13 cellular contexts compared by ENCODE assay signal in the genomic region with DNA sequence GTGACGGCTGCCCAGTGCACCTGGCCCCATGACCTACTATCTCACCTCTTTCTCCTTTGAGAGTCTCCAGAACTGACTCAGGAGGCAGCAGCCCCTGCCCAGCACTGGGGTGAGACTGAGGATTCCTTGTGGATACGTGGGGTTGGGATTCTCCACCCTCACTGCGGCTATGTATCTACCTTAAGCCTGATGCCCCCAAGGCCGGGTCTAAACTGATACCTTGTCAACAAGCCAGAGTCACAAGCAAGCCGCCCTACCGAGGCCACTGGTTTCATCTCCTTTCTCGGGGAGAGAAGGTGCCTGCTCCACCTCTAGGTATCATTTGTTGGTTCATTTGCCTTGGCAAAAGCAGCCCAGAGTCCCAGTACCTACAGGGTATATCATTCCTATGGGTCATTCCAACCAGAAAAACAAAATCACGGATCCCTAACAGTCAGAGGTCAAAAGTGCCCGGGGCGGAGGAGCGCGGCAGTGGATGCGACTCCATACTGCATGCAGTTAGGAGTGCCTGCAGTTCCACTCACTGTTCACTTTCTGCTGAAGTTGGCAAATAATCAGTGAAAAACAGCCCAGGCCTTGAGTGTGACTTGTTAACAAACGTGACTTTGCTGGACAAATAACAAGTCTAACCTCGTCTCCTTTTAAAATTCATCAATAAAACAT. TPM values are rescaled to one million over a fixed set of nuclear protein-coding genes. Genes with fewer than 3 reads are reported as not detected.
DNase-seq lines count a peak whose midpoint lies in the region; ATAC-seq and TF ChIP-seq lines count a peak whose summit lies in the region.
"Had no signal": no experiment of that assay in that cellular context is flagged by ENCODE, and none has a peak within 500 bp of the region (broad histone marks: within the 10 kb centered on the region; RNA-seq: fewer than 3 reads in every experiment).

No MANE protein-coding gene starts in this region.

- peaks cover 0 to 4% (median 2%) of the 10 kb centered on the region in 7 donors for H3K9me3 Mint-ChIP-seq in CD14-positive monocyte
- H3K9me3 Mint-ChIP-seq: IgD-negative memory B cell had no signal

- H3K27ac ChIP-seq in Karpas-422 (ENCODE audit: low read length) (peak overlapping the region; percentile 28; the same call in 1 of the 2 replicates), spleen (no peak overlapping the region)
- H3K27ac ChIP-seq: BLaER1, GM23248 had no signal

- H2AFZ ChIP-seq in Karpas-422 (ENCODE audit: low read length): no peak overlapping the region
- H2AFZ ChIP-seq: GM23248 had no signal

- H3K36me3 ChIP-seq in Karpas-422 (ENCODE audit: insufficient read depth, low read length) (peaks cover 54% of the 10 kb centered on the region), spleen (peaks cover 0 to 40% (median 0%) of the 10 kb centered on the region in 6 donors), BE2C (no peaks in the 10 kb centered on the region), mucosa of descending colon (ENCODE audit: low read depth) (no peaks in the 10 kb centered on the region)
- H3K36me3 ChIP-seq: BLaER1 had no signal

- no peak overlapping the region for H3K27ac Mint-ChIP-seq in CD14-positive monocyte
- H3K27ac Mint-ChIP-seq: CD4-positive, CD25-positive, alpha-beta regulatory T cell had no signal

- 82 to 96% (median 95%) methylated on average over 12 to 15 of the region's 15 CpGs for WGBS in spleen, 5 donors

- no peak for ATAC-seq in mucosa of descending colon
- ATAC-seq: HCT116 had no signal

- H3K4me3 ChIP-seq in Karpas-422 (ENCODE audit: low read length) (no peak overlapping the region), spleen (no peak overlapping the region), BE2C (ENCODE audit: low read depth, low read length) (no peak overlapping the region), mucosa of descending colon (no peak overlapping the region)
- H3K4me3 ChIP-seq: BLaER1, GM23248 had no signal

- peak; percentile 41 for DNase-seq in CD14-positive monocyte (ENCODE audit: low spot score)
- no peak for DNase-seq in Karpas-422
- peak; percentile 83 for DNase-seq in mesenteric fat pad (ENCODE audit: low spot score)
- peak; percentile 40 for DNase-seq in spleen
- no peak for DNase-seq in medulla oblongata (ENCODE audit: extremely low spot score)
- DNase-seq in BE2C: no peak
- no peak for DNase-seq in mucosa of descending colon
- DNase-seq: CD4-positive, CD25-positive, alpha-beta regulatory T cell; DMS 273 treated with DMSO at 0.1 percent for 48 hours; GM23248 had no signal

- no peaks in the 10 kb centered on the region for H3K9me2 ChIP-seq in Karpas-422 (replicated peaks; ENCODE audit: insufficient read depth, low read length)

- no peaks in the 10 kb centered on the region for H4K20me1 ChIP-seq in Karpas-422 (ENCODE audit: insufficient read depth, low read depth, low read length)
- H4K20me1 ChIP-seq: BLaER1 had no signal

- peaks cover 87% of the 10 kb centered on the region for H3K79me2 ChIP-seq in Karpas-422 (ENCODE audit: low read length)

- intact Hi-C loops in CD14-positive monocyte (cut with micrococcal nuclease): no loop called here
- intact Hi-C loops in spleen (cut with DNase I; ENCODE audit: low total_unique reads): no loop called here
- intact Hi-C loops in mucosa of descending colon (cut with DNase I, micrococcal nuclease): no loop called here

- peaks cover 9% of the 10 kb centered on the region for H3K4me1 Mint-ChIP-seq in CD14-positive monocyte
- H3K4me1 Mint-ChIP-seq: CD4-positive, CD25-positive, alpha-beta regulatory T cell had no signal

- H3K27me3 Mint-ChIP-seq in CD14-positive monocyte (ENCODE audit: low read depth in 3 of 3): no peaks in the 10 kb centered on the region
- H3K27me3 Mint-ChIP-seq: IgD-negative memory B cell had no signal

- H3K4me1 ChIP-seq in Karpas-422 (ENCODE audit: low read length): peaks cover 58% of the 10 kb centered on the region
- peaks cover 0 to 36% (median 16%) of the 10 kb centered on the region in 6 donors for H3K4me1 ChIP-seq in spleen
- no peaks in the 10 kb centered on the region for H3K4me1 ChIP-seq in BE2C
- H3K4me1 ChIP-seq in mucosa of descending colon (ENCODE audit: low read depth): no peaks in the 10 kb centered on the region

- H3K4me3 Mint-ChIP-seq in CD14-positive monocyte: no peak overlapping the region
- H3K4me3 Mint-ChIP-seq: CD4-positive, CD25-positive, alpha-beta regulatory T cell; IgD-negative memory B cell had no signal

- H3K36me3 Mint-ChIP-seq in CD14-positive monocyte: peaks cover 0 to 8% of the 10 kb centered on the region in 2 donors
- H3K36me3 Mint-ChIP-seq: CD4-positive, CD25-positive, alpha-beta regulatory T cell had no signal

- H3K27me3 ChIP-seq in Karpas-422 (ENCODE audit: low read length) (no peaks in the 10 kb centered on the region), spleen (replicated peaks in 1 of 7) (no peaks in the 10 kb centered on the region), BE2C (no peaks in the 10 kb centered on the region)
- H3K27me3 ChIP-seq: BLaER1 had no signal

- H3K9me3 ChIP-seq in Karpas-422 (ENCODE audit: low read length) (no peaks in the 10 kb centered on the region), spleen (no peaks in the 10 kb centered on the region), BE2C (no peaks in the 10 kb centered on the region), mucosa of descending colon (no peaks in the 10 kb centered on the region)

- no peak for TF ChIP-seq POLR2A in spleen (IDR thresholded peaks at IDR 0.05)

- H3K9ac ChIP-seq in Karpas-422 (ENCODE audit: low read length): no peak overlapping the region
- H3K9ac ChIP-seq: BLaER1, GM23248 had no signal

- H3K4me2 ChIP-seq in Karpas-422 (ENCODE audit: low read depth, low read length, poor library complexity, severe bottlenecking): no peak overlapping the region
- H3K4me2 ChIP-seq: BLaER1 had no signal

- TF ChIP-seq CTCF in CD14-positive monocyte (IDR thresholded peaks at IDR 0.05) (no peak), spleen (IDR thresholded peaks at IDR 0.05 in 8 of 11, conservative IDR thresholded peaks at IDR 0.05 in 3 of 11) (no peak), BE2C (IDR thresholded peaks at IDR 0.05; ENCODE audit: low read depth, low read length) (no peak), mucosa of descending colon (IDR thresholded peaks at IDR 0.05) (no peak)

RNA-seq across cellular contexts. Expression of a gene that starts 47.5 kb away (rescaled TPM):
- 100 to 1,000 TPM; 107 to 118 TPM for polyA plus RNA-seq in CD14-positive monocyte
- total RNA-seq in Karpas-422 (2014; rRNA removed; shearing (Covaris generic); ENCODE audit: low replicate concordance): 20.1 and 25.5 TPM in 2 replicates
- 34.8 TPM for total RNA-seq in mesenteric fat pad
- total RNA-seq in spleen: 100 to 1,000 TPM in 6 of 7 donors, 10 to 100 TPM in 1; 91.9 to 172 (median 152) TPM
- polyA plus RNA-seq in spleen: 100 to 1,000 TPM in 2 of 3 donors, 10 to 100 TPM in 1; 57.9 to 156 (median 138) TPM
- 4.2 TPM for polyA plus RNA-seq in BE2C (2012; ENCODE audit: insufficient read depth, insufficient read length, low read depth)
- 10 to 100 TPM; 19.9 to 48.7 (median 33.7) TPM for total RNA-seq in mucosa of descending colon

Comparison
In these comparisons a context has a peak if more than half of its experiments do, and no peak if none do; other contexts are left out.
1. DNase-seq: peak in CD14-positive monocyte (single experiment), mesenteric fat pad (single experiment) and spleen (single experiment); none in Karpas-422 (single experiment), medulla oblongata (single experiment), BE2C (single experiment) and mucosa of descending colon (0 of 3).